1 cellular context compared by ENCODE assay signal in the genomic region with DNA sequence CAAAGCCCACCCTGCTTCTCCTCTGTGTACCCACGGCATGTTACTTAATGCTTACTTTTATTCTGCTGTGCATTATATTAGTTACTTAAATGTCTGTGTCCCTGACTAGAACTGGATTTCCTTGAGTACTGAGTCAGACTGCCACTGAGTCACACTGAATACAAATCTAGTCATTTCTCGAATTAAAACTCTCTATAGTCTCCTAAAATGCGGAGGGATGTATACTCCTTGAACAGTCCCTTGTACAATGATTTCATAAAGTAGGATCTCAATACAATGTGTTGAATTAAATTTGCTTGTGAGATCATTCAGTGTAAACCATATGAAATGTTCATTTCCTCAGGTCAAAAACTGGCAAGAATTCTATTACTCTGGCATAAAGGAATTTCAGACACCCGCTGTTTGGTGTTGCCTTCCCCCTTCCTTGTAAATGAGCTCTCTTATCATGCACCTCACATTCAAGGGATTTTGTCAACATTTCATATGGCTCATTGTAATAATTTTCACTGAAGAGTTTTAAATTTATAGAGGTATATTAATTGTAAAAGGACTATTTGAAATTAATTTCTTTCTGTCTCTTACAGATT.
TF ChIP-seq lines count a peak whose summit lies in the region.

No MANE protein-coding gene starts in this region.

TF ChIP-seq in endothelial cell of umbilical vein, 7 proteins besides CTCF, POLR2A, EP300 and RAD21:
- peak; percentile 51 for TF ChIP-seq FOS (IDR thresholded peaks at IDR 0.05; ENCODE audit: borderline replicate concordance, insufficient read depth, low read length)
- TF ChIP-seq, protein P1, sequence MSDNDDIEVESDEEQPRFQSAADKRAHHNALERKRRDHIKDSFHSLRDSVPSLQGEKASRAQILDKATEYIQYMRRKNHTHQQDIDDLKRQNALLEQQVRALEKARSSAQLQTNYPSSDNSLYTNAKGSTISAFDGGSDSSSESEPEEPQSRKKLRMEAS (IDR thresholded peaks at IDR 0.05; ENCODE audit: insufficient read depth, insufficient read length), result no peak
TF ChIP-seq in endothelial cell of umbilical vein: peak in this region for 1.
